ENCODE assay signal across 1 cellular context in the genomic region with DNA sequence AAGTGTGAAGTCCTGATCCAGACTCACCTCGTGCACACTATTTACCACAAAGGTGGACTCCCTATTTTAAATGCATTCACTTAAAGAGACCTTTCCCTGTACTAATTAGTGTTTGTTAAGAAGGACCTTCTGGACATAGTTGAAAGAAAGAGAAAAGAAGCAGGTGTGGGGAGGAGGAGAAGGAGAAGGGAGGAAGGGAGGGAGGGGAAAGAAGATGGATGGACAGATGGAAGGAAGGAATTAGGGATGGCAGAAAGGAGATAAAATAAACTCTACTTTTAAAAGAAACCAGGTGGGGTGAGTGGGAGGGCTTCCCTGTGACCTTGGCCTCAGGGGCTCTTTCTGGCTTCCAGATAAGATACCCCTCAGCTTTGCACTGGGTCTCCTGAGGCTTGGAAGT.
TF ChIP-seq lines count a peak whose summit lies in the region.

No MANE protein-coding gene starts in this region.

TF ChIP-seq in K562, 482 proteins besides CTCF, POLR2A, EP300 and RAD21:
- TF ChIP-seq THRB (CRISPR knock-in tag; conservative IDR thresholded peaks at IDR 0.05) (0 out of 2 replicates have a peak, but pooled peaks have one; percentile 51), CEBPB (tag; IDR thresholded peaks at IDR 0.05) (no peak), YBX1 (IDR thresholded peaks at IDR 0.05) (no peak), ESRRB (CRISPR knock-in tag; IDR thresholded peaks at IDR 0.05; ENCODE audit: borderline replicate concordance) (no peak), CBFA2T2 (conservative IDR thresholded peaks at IDR 0.05) (0 out of 2 replicates have a peak, but pooled peaks have one; percentile 10), KDM4B (IDR thresholded peaks at IDR 0.05; ENCODE audit: borderline replicate concordance in 2 of 2, low read depth in 1 of 2) (no peak), ZSCAN32 (CRISPR knock-in tag; IDR thresholded peaks at IDR 0.05) (no peak), ZBTB26 (CRISPR knock-in tag; IDR thresholded peaks at IDR 0.05) (peak; percentile 72; the same call in 1 of the 2 replicates), CBFA2T3 (IDR thresholded peaks at IDR 0.05) (0 out of 2 replicates have a peak, but pooled peaks have one; percentile 26), NR1H2 (CRISPR knock-in tag; IDR thresholded peaks at IDR 0.05) (no peak), NEUROD1 (IDR thresholded peaks at IDR 0.05; ENCODE audit: borderline replicate concordance, low read depth, low read length, partially characterized antibody) (no peak), USF2 (CRISPR knock-in tag; IDR thresholded peaks at IDR 0.05) (no peak), CTBP1 (IDR thresholded peaks at IDR 0.05; ENCODE audit: borderline replicate concordance) (no peak), ZNF143 (CRISPR knock-in tag; IDR thresholded peaks at IDR 0.05) (no peak), ESRRA (IDR thresholded peaks at IDR 0.05; ENCODE audit: borderline replicate concordance, low read depth) (no peak), ZNF436 (CRISPR knock-in tag; IDR thresholded peaks at IDR 0.05) (no peak), SP1 (CRISPR knock-in tag; IDR thresholded peaks at IDR 0.05) (peak; percentile 0; the same call in 1 of the 2 replicates), ZNF75A (CRISPR knock-in tag; IDR thresholded peaks at IDR 0.05) (no peak), STAT5B (CRISPR knock-in tag; IDR thresholded peaks at IDR 0.05) (no peak)
- TF ChIP-seq, protein P1, sequence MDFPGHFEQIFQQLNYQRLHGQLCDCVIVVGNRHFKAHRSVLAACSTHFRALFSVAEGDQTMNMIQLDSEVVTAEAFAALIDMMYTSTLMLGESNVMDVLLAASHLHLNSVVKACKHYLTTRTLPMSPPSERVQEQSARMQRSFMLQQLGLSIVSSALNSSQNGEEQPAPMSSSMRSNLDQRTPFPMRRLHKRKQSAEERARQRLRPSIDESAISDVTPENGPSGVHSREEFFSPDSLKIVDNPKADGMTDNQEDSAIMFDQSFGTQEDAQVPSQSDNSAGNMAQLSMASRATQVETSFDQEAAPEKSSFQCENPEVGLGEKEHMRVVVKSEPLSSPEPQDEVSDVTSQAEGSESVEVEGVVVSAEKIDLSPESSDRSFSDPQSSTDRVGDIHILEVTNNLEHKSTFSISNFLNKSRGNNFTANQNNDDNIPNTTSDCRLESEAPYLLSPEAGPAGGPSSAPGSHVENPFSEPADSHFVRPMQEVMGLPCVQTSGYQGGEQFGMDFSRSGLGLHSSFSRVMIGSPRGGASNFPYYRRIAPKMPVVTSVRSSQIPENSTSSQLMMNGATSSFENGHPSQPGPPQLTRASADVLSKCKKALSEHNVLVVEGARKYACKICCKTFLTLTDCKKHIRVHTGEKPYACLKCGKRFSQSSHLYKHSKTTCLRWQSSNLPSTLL (IDR thresholded peaks at IDR 0.05): no peak
TF ChIP-seq in K562: peak in this region for 5.
